19 cellular contexts compared by ENCODE assay signal in the genomic region with DNA sequence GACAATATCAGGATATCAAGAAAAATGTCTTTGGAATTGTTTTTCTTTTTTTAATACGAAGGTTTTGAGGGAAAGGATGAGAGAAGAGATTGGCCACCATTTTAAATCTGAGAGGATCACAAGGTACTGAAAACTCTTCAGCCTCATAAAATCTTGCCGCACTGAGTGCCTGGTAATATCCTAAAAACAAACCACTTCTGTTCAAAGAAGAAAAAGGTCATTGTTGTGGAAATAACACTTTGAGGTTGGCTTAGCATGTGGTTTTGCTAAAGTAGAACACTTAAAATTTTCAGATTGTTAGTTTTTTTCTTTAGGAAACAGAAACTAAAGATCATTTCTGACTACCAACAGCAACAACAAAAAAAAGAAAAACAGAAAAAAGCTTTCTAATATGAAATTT. TPM values are rescaled to one million over a fixed set of nuclear protein-coding genes. Genes with fewer than 3 reads are reported as not detected.
DNase-seq lines count a peak whose midpoint lies in the region; ATAC-seq, FAIRE-seq and TF ChIP-seq lines count a peak whose summit lies in the region.
"Had no signal": no experiment of that assay in that cellular context is flagged by ENCODE, and none has a peak within 500 bp of the region (broad histone marks: within the 10 kb centered on the region; RNA-seq: fewer than 3 reads in every experiment).

No MANE protein-coding gene starts in this region.

- WGBS in GM12878 (ENCODE audit: insufficient coverage, insufficient replicate concordance, low lambda C conversion rate, missing lambda C conversion rate) = 48% methylated on average over 2 of the region's 2 CpGs

- H3K4me2 ChIP-seq in GM12878 (ENCODE audit: control insufficient read depth, insufficient read depth) = no peak overlapping the region
- H3K4me2 ChIP-seq: A549 had no signal

- no peak overlapping the region for H3K4me3 ChIP-seq in GM12878
- H3K4me3 ChIP-seq: A549, ascending aorta had no signal

- peaks cover 2% of the 10 kb centered on the region for H3K27me3 Mint-ChIP-seq in activated CD4-positive, alpha-beta T cell treated with anti-CD3 and anti-CD28 coated beads, Interleukin-2, amount 10 ng/mL, durations not matched to agents 7 days and 5 days
- peaks cover under 1% of the 10 kb centered on the region for H3K27me3 Mint-ChIP-seq in stimulated activated naive CD8-positive, alpha-beta T cell treated with anti-CD3 and anti-CD28 coated beads, Interleukin-15, amount 100 ng/mL, for 72 hours
- H3K27me3 Mint-ChIP-seq: activated CD4-positive, alpha-beta T cell treated with anti-CD3 and anti-CD28 coated beads for 36 hours had no signal

- POLR2A ChIA-PET in activated CD4-positive, alpha-beta T cell treated with anti-CD3 and anti-CD28 coated beads, Interleukin-2, amount 10 ng/mL, durations not matched to agents 7 days and 5 days (lab: Charles Lee) = no interaction called here
- POLR2A ChIA-PET in GM12878 (lab: Charles Lee) = no interaction called here

- no peaks in the 10 kb centered on the region for H3K4me1 ChIP-seq in GM12878 (ENCODE audit: control insufficient read depth, insufficient read depth, low read length)
- H3K4me1 ChIP-seq: A549, ascending aorta had no signal

- no peak overlapping the region for H3K27ac ChIP-seq in GM12878 (ENCODE audit: control insufficient read depth, insufficient read depth)
- H3K27ac ChIP-seq: A549, ascending aorta, HL-60 had no signal

- peak; percentile 11 for DNase-seq in activated CD4-positive, alpha-beta T cell treated with anti-CD3 and anti-CD28 coated beads, Interleukin-2, amount 10 ng/mL, durations not matched to agents 7 days and 5 days
- no peak for DNase-seq in activated CD4-positive, alpha-beta T cell treated with anti-CD3 and anti-CD28 coated beads, Interleukin-2, amount 50 U/mL, for 4 hours
- no peak for DNase-seq in GM12878 (ENCODE audit: low read depth, low spot score)
- no peak for DNase-seq in stimulated activated naive CD8-positive, alpha-beta T cell treated with anti-CD3 and anti-CD28 coated beads, Interleukin-15, amount 100 ng/mL, for 72 hours
- no peak for DNase-seq in NCI-H82 (lab: John Stamatoyannopoulos, UW)
- DNase-seq in KG1 (lab: John Stamatoyannopoulos, UW) = no peak
- DNase-seq: activated CD4-positive, alpha-beta T cell treated with anti-CD3 and anti-CD28 coated beads for 36 hours; Calu3; Kasumi-1; NCI-H187; substantia nigra had no signal

- H3K9ac ChIP-seq in GM12878 (ENCODE audit: control insufficient read depth, insufficient read depth, low read length) = no peak overlapping the region

- no peaks in the 10 kb centered on the region for H4K20me1 ChIP-seq in GM12878 (ENCODE audit: control insufficient read depth, insufficient read depth)

- SMC1A ChIA-PET in GM12878 (lab: Charles Lee; ENCODE audit: uncharacterized antibody, unreplicated experiment) = interaction anchor here (0.8 kb wide), 1 partner anchor 34 kb away, joined by 4 read pairs; no protein-coding TSS in a partner anchor

- CTCF ChIA-PET in activated CD4-positive, alpha-beta T cell treated with anti-CD3 and anti-CD28 coated beads, Interleukin-2, amount 10 ng/mL, durations not matched to agents 7 days and 5 days (lab: Charles Lee) = no interaction called here
- CTCF ChIA-PET in GM12878 (lab: Yijun Ruan, JAX) = no interaction called here

- in situ Hi-C loops in GM12878 (cut with MboI) = no loop called here

- FAIRE-seq in GM12878 (lab: Jason Lieb, UNC) = no peak
- FAIRE-seq: A549 had no signal

- 0 out of 4 replicates have a peak, but pooled peaks of 1 of the 2 experiments have one; percentile 30 for TF ChIP-seq EP300 in GM12878 (IDR thresholded peaks at IDR 0.05; ENCODE audit: borderline replicate concordance in 1 of 2, control insufficient read depth in 1 of 2, low read depth in 2 of 2, low read length in 2 of 2)

- TF ChIP-seq POLR2A in GM12878 (IDR thresholded peaks at IDR 0.05; ENCODE audit: low read depth, low read length) = no peak

- intact Hi-C loops in GM12878 (cut with micrococcal nuclease; ENCODE audit: unreplicated experiment) = no loop called here

- no peaks in the 10 kb centered on the region for H3K9me3 Mint-ChIP-seq in activated CD4-positive, alpha-beta T cell treated with anti-CD3 and anti-CD28 coated beads, Interleukin-2, amount 10 ng/mL, durations not matched to agents 7 days and 5 days
- H3K9me3 Mint-ChIP-seq in stimulated activated naive CD8-positive, alpha-beta T cell treated with anti-CD3 and anti-CD28 coated beads, Interleukin-15, amount 100 ng/mL, for 72 hours = no peaks in the 10 kb centered on the region
- H3K9me3 Mint-ChIP-seq: T-helper 2 cell treated with Interferon-gamma antibody and Interleukin-4, amounts not matched to agents 5 μg/mL and 100 μg/mL, for 36 hours had no signal

- no peaks in the 10 kb centered on the region for H3K27me3 ChIP-seq in GM12878 (replicated peaks in 1 of 2; ENCODE audit: control insufficient read depth in 2 of 2, insufficient read depth in 2 of 2, low read length in 1 of 2)
- H3K27me3 ChIP-seq: ascending aorta had no signal

- no peak for TF ChIP-seq RAD21 in GM12878 (IDR thresholded peaks at IDR 0.05; ENCODE audit: insufficient read depth, low read depth, low read length)

- no peak overlapping the region for H2AFZ ChIP-seq in GM12878 (ENCODE audit: control insufficient read depth, low read depth, low read length)

- H3K4me1 Mint-ChIP-seq in activated CD4-positive, alpha-beta T cell treated with anti-CD3 and anti-CD28 coated beads, Interleukin-2, amount 10 ng/mL, durations not matched to agents 7 days and 5 days = peaks cover 20% of the 10 kb centered on the region
- H3K4me1 Mint-ChIP-seq in stimulated activated naive CD8-positive, alpha-beta T cell treated with anti-CD3 and anti-CD28 coated beads, Interleukin-15, amount 100 ng/mL, for 72 hours = peaks cover 14% of the 10 kb centered on the region

- BruUV-seq in GM12878 (replicated peaks; lab: Mats Ljungman, UMichigan) = no TSS peak

- no peak overlapping the region for H3K4me3 Mint-ChIP-seq in activated CD4-positive, alpha-beta T cell treated with anti-CD3 and anti-CD28 coated beads, Interleukin-2, amount 10 ng/mL, durations not matched to agents 7 days and 5 days
- no peak overlapping the region for H3K4me3 Mint-ChIP-seq in stimulated activated naive CD8-positive, alpha-beta T cell treated with anti-CD3 and anti-CD28 coated beads, Interleukin-15, amount 100 ng/mL, for 72 hours
- H3K4me3 Mint-ChIP-seq: activated CD4-positive, alpha-beta T cell treated with anti-CD3 and anti-CD28 coated beads for 36 hours; T-helper 2 cell treated with Interferon-gamma antibody and Interleukin-4, amounts not matched to agents 5 μg/mL and 100 μg/mL, for 36 hours had no signal

- H3K36me3 ChIP-seq in GM12878 (ENCODE audit: control insufficient read depth in 2 of 2, insufficient read depth in 2 of 2, low read length in 1 of 2) = no peaks in the 10 kb centered on the region

- no peaks in the 10 kb centered on the region; the same call in 2 of the 3 replicates for H3K9me3 ChIP-seq in GM12878 (replicated peaks; ENCODE audit: control insufficient read depth, insufficient read depth, low read length)
- H3K9me3 ChIP-seq: A549, ascending aorta had no signal

- peak overlapping the region; percentile 84 for H3K27ac Mint-ChIP-seq in activated CD4-positive, alpha-beta T cell treated with anti-CD3 and anti-CD28 coated beads, Interleukin-2, amount 10 ng/mL, durations not matched to agents 7 days and 5 days
- no peak overlapping the region for H3K27ac Mint-ChIP-seq in stimulated activated naive CD8-positive, alpha-beta T cell treated with anti-CD3 and anti-CD28 coated beads, Interleukin-15, amount 100 ng/mL, for 72 hours
- H3K27ac Mint-ChIP-seq: activated CD4-positive, alpha-beta T cell treated with anti-CD3 and anti-CD28 coated beads for 36 hours; T-helper 2 cell treated with Interferon-gamma antibody and Interleukin-4, amounts not matched to agents 5 μg/mL and 100 μg/mL, for 36 hours had no signal

- no peaks in the 10 kb centered on the region for H3K36me3 Mint-ChIP-seq in activated CD4-positive, alpha-beta T cell treated with anti-CD3 and anti-CD28 coated beads, Interleukin-2, amount 10 ng/mL, durations not matched to agents 7 days and 5 days (ENCODE audit: low read depth)

- ATAC-seq in HG02938 (IDR thresholded peaks at IDR 0.05; ENCODE audit: unreplicated experiment) (peak; percentile 61), GM12878 (peak; percentile 59), GM19351 (IDR thresholded peaks at IDR 0.05; ENCODE audit: unreplicated experiment) (no peak)
- peak; percentile 37 for ATAC-seq in stimulated activated naive CD8-positive, alpha-beta T cell treated with anti-CD3 and anti-CD28 coated beads, Interleukin-15, amount 100 ng/mL, for 72 hours
- ATAC-seq: A549; activated CD4-positive, alpha-beta T cell treated with anti-CD3 and anti-CD28 coated beads for 36 hours had no signal

- RAD21 ChIA-PET in GM12878 (lab: Charles Lee; ENCODE audit: unreplicated experiment) = no interaction called here

- TF ChIP-seq CTCF in GM12878 (IDR thresholded peaks at IDR 0.05 in 2 of 3, conservative IDR thresholded peaks at IDR 0.05 in 1 of 3; ENCODE audit: control insufficient read depth in 2 of 3, extremely low read depth in 1 of 3, insufficient read depth in 1 of 3, low read depth in 3 of 3, low read length in 3 of 3) = no peak

- H3K79me2 ChIP-seq in GM12878 (ENCODE audit: control insufficient read depth, insufficient read depth, low read length) = no peaks in the 10 kb centered on the region

RNA-seq across cellular contexts. Expression of gene CLDN22, which starts 1.0 kb away (rescaled TPM):
- not detected for total RNA-seq in activated CD4-positive, alpha-beta T cell treated with anti-CD3 and anti-CD28 coated beads, Interleukin-2, amount 10 ng/mL, durations not matched to agents 7 days and 5 days
- not detected in 2 replicates for total RNA-seq in GM12878 (2013; cell fraction: nucleolus; rRNA removed)
- total RNA-seq in GM12878 (2014; rRNA removed) = not detected in 2 replicates
- total RNA-seq in GM12878 (2014; rRNA removed; fragmentation: Illumina TruSeq; extraction: Trizol) = not detected in 2 replicates
- total RNA-seq in GM12878 (2021) = not detected in 2 replicates
- not detected for polyA plus RNA-seq in GM12878 (2011; ENCODE audit: low read depth)
- polyA plus RNA-seq in GM12878 (2011; rRNA removed) = not detected in 2 replicates
- not detected in 2 replicates for polyA plus RNA-seq in GM12878 (2011; cell fraction: cytosol; rRNA removed)
- not detected in 2 replicates for polyA plus RNA-seq in GM12878 (2011; cell fraction: nucleus; rRNA removed)
- polyA plus RNA-seq in GM12878 (2012) = not detected in 2 replicates
- not detected in 2 replicates for polyA plus RNA-seq in GM12878 (2014; fragmentation: Illumina TruSeq; extraction: Trizol)
- not detected for polyA plus RNA-seq in GM12878 (2014; fragmentation: Nextera tagmentation; extraction: Ambion mirVana)
- polyA plus RNA-seq in GM12878 (2014; rRNA removed) = not detected in 2 replicates
- not detected for polyA plus RNA-seq in GM12878 (2016; fragmentation: Nextera tagmentation; extraction: Ambion mirVana)
- polyA minus RNA-seq in GM12878 (2011; rRNA and poly(A)+ RNA removed) = not detected in 2 replicates
- not detected in 2 replicates for polyA minus RNA-seq in GM12878 (2011; cell fraction: cytosol; rRNA and poly(A)+ RNA removed)
- polyA minus RNA-seq in GM12878 (2011; cell fraction: nucleus; rRNA and poly(A)+ RNA removed) = not detected in 2 replicates
- total RNA-seq: activated CD4-positive, alpha-beta T cell treated with anti-CD3 and anti-CD28 coated beads for 36 hours; ascending aorta; Calu3; omental fat pad; RPMI7951 had no signal
- polyA plus RNA-seq: A549 had no signal

RNA-seq across cellular contexts. Expression of gene CLDN24, which starts 1.1 kb away (rescaled TPM):
- not detected for total RNA-seq in activated CD4-positive, alpha-beta T cell treated with anti-CD3 and anti-CD28 coated beads, Interleukin-2, amount 10 ng/mL, durations not matched to agents 7 days and 5 days
- total RNA-seq in GM12878 (2013; cell fraction: nucleolus; rRNA removed) = not detected in 2 replicates
- total RNA-seq in GM12878 (2014; rRNA removed) (not detected in 2 replicates), GM12878 (2014; rRNA removed; fragmentation: Illumina TruSeq; extraction: Trizol) (not detected in 2 replicates), GM12878 (2021) (not detected in 2 replicates)
- not detected for polyA plus RNA-seq in GM12878 (2011; ENCODE audit: low read depth)
- polyA plus RNA-seq in GM12878 (2011; rRNA removed) (not detected in 2 replicates), GM12878 (2014; fragmentation: Illumina TruSeq; extraction: Trizol) (not detected in 2 replicates), GM12878 (2014; fragmentation: Nextera tagmentation; extraction: Ambion mirVana) (not detected), GM12878 (2014; rRNA removed) (not detected in 2 replicates), GM12878 (2016; fragmentation: Nextera tagmentation; extraction: Ambion mirVana) (not detected)
- polyA plus RNA-seq in GM12878 (2011; cell fraction: cytosol; rRNA removed) = not detected in 2 replicates
- not detected in 2 replicates for polyA plus RNA-seq in GM12878 (2011; cell fraction: nucleus; rRNA removed)
- polyA plus RNA-seq in GM12878 (2012) = not detected in 2 replicates
- polyA minus RNA-seq in GM12878 (2011; rRNA and poly(A)+ RNA removed) = not detected in 2 replicates
- polyA minus RNA-seq in GM12878 (2011; cell fraction: cytosol; rRNA and poly(A)+ RNA removed) = not detected in 2 replicates
- polyA minus RNA-seq in GM12878 (2011; cell fraction: nucleus; rRNA and poly(A)+ RNA removed) = not detected in 2 replicates
- total RNA-seq: activated CD4-positive, alpha-beta T cell treated with anti-CD3 and anti-CD28 coated beads for 36 hours; ascending aorta; Calu3; omental fat pad; RPMI7951 had no signal
- polyA plus RNA-seq: A549 had no signal
